11 cellular contexts compared by ENCODE assay signal in the genomic region with DNA sequence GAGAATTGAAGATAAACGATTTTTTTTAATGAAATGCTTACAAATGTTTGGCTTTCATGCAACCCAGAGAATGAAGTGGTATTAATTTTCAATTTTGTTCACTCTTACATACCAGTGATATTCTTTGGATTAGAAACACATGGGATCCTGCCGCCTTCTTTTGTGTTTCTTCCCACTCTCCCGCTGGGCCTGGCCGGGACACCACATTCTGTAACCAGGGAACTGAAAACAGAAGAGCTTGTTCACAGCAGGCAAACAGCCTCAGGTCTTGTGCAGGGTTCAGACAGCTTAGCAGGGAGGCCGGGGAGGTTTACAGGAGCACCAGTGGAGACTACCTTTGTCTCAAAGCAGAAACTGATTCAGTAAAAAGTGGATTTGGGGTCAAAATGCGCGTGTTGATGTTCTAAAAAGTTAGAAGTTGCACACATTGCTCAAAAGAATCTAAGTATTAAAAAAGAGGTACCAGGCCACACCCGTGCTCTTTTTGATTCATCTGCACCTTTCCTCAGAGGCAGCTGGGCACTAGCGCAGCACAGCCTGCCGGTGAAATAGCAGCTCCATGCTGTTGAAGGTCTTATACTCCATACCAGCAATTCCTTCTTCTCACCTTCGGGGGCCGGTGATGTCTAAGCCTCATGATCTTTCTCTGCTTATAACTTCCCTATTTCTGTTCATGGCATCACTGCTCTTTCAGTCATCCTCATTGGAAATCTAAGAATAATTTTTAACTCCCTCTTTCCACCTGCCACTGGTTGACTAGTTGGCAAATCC.
DNase-seq lines count a peak whose midpoint lies in the region; ATAC-seq, FAIRE-seq and TF ChIP-seq lines count a peak whose summit lies in the region.
"Had no signal": no experiment of that assay in that cellular context is flagged by ENCODE, and none has a peak within 500 bp of the region (broad histone marks: within the 10 kb centered on the region; RNA-seq: fewer than 3 reads in every experiment).

No MANE protein-coding gene starts in this region.

- H3K9ac ChIP-seq in astrocyte (ENCODE audit: low read length), result no peak overlapping the region
- H3K9ac ChIP-seq: BLaER1 treated with 17β-estradiol and CSF1 and Interleukin-3, amounts not matched to agents 10 nM and 100 nM had no signal

- H3K9me3 Mint-ChIP-seq in astrocyte (ENCODE audit: unreplicated experiment), result peaks cover 2% of the 10 kb centered on the region

- no peak for DNase-seq in Right ventricle myocardium superior
- no peak for DNase-seq in cardiac septum (ENCODE audit: low spot score)
- DNase-seq in astrocyte (ENCODE audit: low read depth), result no peak
- DNase-seq in islet precursor cell, result peak; percentile 63
- peak in 1 of 2 donors; percentile 55 for DNase-seq in uterus
- no peak for DNase-seq in AG08396 (ENCODE audit: low spot score)
- DNase-seq: stimulated activated CD8-positive, alpha-beta memory T cell treated with anti-CD3 and anti-CD28 coated beads, Interleukin-4, amount 100 ng/mL, for 48 hours had no signal

- H3K27me3 ChIP-seq in astrocyte (ENCODE audit: insufficient read depth, low read length) (no peaks in the 10 kb centered on the region), uterus (no peaks in the 10 kb centered on the region)
- H3K27me3 ChIP-seq: BLaER1 treated with 17β-estradiol and CSF1 and Interleukin-3, amounts not matched to agents 10 nM and 100 nM had no signal

- H3K36me3 ChIP-seq in astrocyte (ENCODE audit: insufficient read depth, low read length) (peaks cover 52% of the 10 kb centered on the region), uterus (no peaks in the 10 kb centered on the region)
- H3K36me3 ChIP-seq: BLaER1 treated with 17β-estradiol and CSF1 and Interleukin-3, amounts not matched to agents 10 nM and 100 nM had no signal

- H3K27ac ChIP-seq in astrocyte (ENCODE audit: low read depth, low read length), result no peak overlapping the region
- H3K27ac ChIP-seq in uterus, result peak overlapping the region; percentile 83 to 95
- H3K27ac ChIP-seq: BLaER1 treated with 17β-estradiol and CSF1 and Interleukin-3, amounts not matched to agents 10 nM and 100 nM had no signal

- H3K4me3 ChIP-seq in astrocyte (ENCODE audit: insufficient read depth, low read depth, low read length) (no peak overlapping the region), uterus (no peak overlapping the region)
- H3K4me3 ChIP-seq: BLaER1 treated with 17β-estradiol and CSF1 and Interleukin-3, amounts not matched to agents 10 nM and 100 nM had no signal

- H3K4me1 ChIP-seq in astrocyte (ENCODE audit: insufficient read depth, low read length) (no peaks in the 10 kb centered on the region), uterus (peaks cover 0 to 25% of the 10 kb centered on the region in 2 donors)

- no peak overlapping the region for H3K4me3 Mint-ChIP-seq in astrocyte (ENCODE audit: unreplicated experiment)

- H3K79me2 ChIP-seq in astrocyte (ENCODE audit: insufficient read depth, low read length), result no peaks in the 10 kb centered on the region

- no peak overlapping the region for H3K4me2 ChIP-seq in astrocyte (ENCODE audit: low read length)
- H3K4me2 ChIP-seq: BLaER1 treated with 17β-estradiol and CSF1 and Interleukin-3, amounts not matched to agents 10 nM and 100 nM had no signal

- H3K4me1 Mint-ChIP-seq in astrocyte (ENCODE audit: low read depth, unreplicated experiment), result peaks cover 4% of the 10 kb centered on the region

- peaks cover 46% of the 10 kb centered on the region for H3K36me3 Mint-ChIP-seq in astrocyte (ENCODE audit: low read depth, unreplicated experiment)

- no peak for TF ChIP-seq POLR2A in uterus (IDR thresholded peaks at IDR 0.05)

- intact Hi-C loops in Right ventricle myocardium superior (cut with DNase I), result no loop called here
- intact Hi-C loops in cardiac septum (cut with DNase I), result loop anchor here (5.0 kb wide), 1 partner anchor 138 kb away; no protein-coding TSS in a partner anchor
- intact Hi-C loops in uterus (cut with DNase I; ENCODE audit: low total_unique reads), result no loop called here

- H3K9me3 ChIP-seq in astrocyte (ENCODE audit: insufficient read depth, low read depth, low read length) (no peaks in the 10 kb centered on the region), uterus (no peaks in the 10 kb centered on the region)
- H3K9me3 ChIP-seq: BLaER1 treated with 17β-estradiol and CSF1 and Interleukin-3, amounts not matched to agents 10 nM and 100 nM had no signal

- no peak overlapping the region for H3K27ac Mint-ChIP-seq in astrocyte (ENCODE audit: unreplicated experiment)

- TF ChIP-seq CTCF in astrocyte (IDR thresholded peaks at IDR 0.05; ENCODE audit: insufficient read depth, low read depth, low read length), result peak; percentile 20
- TF ChIP-seq CTCF in uterus (IDR thresholded peaks at IDR 0.05), result no peak

- H3K27me3 Mint-ChIP-seq in astrocyte (ENCODE audit: low read depth, unreplicated experiment), result no peaks in the 10 kb centered on the region

- H4K20me1 ChIP-seq in astrocyte (ENCODE audit: insufficient read depth, low read length), result no peaks in the 10 kb centered on the region
- H4K20me1 ChIP-seq: BLaER1 treated with 17β-estradiol and CSF1 and Interleukin-3, amounts not matched to agents 10 nM and 100 nM had no signal

- no peak for FAIRE-seq in astrocyte (lab: Jason Lieb, UNC)
- FAIRE-seq: GM19239 had no signal

- ATAC-seq in Right ventricle myocardium superior (ENCODE audit: poor library complexity) (peak; percentile 30), HG03571 (IDR thresholded peaks at IDR 0.05; ENCODE audit: unreplicated experiment) (no peak), HG02870 (IDR thresholded peaks at IDR 0.05; ENCODE audit: unreplicated experiment) (no peak)

- no peak overlapping the region for H2AFZ ChIP-seq in astrocyte (ENCODE audit: low read depth, low read length)
